ENCODE assay signal across 19 cellular contexts in the genomic region with DNA sequence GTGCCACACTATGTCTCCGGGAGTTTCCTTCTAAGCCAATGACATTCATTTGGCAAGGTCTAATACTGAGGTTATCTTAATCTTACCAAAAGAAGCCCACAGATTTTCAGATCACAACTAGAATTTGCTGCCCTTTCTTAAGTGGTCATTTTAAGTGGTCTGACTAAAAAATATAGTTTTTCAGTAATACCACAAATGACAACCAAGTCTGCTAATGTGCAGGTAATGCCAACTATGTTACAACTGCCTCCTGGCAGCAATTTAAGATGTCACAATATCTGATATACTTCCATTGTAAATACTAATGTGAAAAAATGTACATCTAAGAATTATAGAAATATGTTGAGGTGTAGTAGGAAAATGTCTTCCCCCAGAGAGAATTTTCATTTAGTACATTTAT. TPM values are rescaled to one million over a fixed set of nuclear protein-coding genes. Genes with fewer than 3 reads are reported as not detected.
A peak's percentile ranks its signal among the peaks of the same experiment; 100 is the strongest.
DNase-seq lines count a peak whose midpoint lies in the region; ATAC-seq and TF ChIP-seq lines count a peak whose summit lies in the region.
"Had no signal": no experiment of that assay in that cellular context is flagged by ENCODE, and none has a peak within 500 bp of the region (broad histone marks: within the 10 kb centered on the region; RNA-seq: fewer than 3 reads in every experiment).

No MANE protein-coding gene starts in this region.

- no peak overlapping the region for H2AFZ ChIP-seq in KMS-11 (ENCODE audit: low read depth)
- no peak overlapping the region for H2AFZ ChIP-seq in osteoblast (ENCODE audit: low read length)

- H3K4me1 ChIP-seq in CD4-positive, CD25-positive, alpha-beta regulatory T cell (ENCODE audit: control insufficient read depth, insufficient read depth, low read length, poor library complexity, severe bottlenecking), result no peaks in the 10 kb centered on the region
- peaks cover 58% of the 10 kb centered on the region for H3K4me1 ChIP-seq in KMS-11 (ENCODE audit: low read depth, poor library complexity, severe bottlenecking)
- H3K4me1 ChIP-seq in osteoblast (ENCODE audit: insufficient read depth, low read length), result no peaks in the 10 kb centered on the region
- H3K4me1 ChIP-seq: SJCRH30 had no signal

- no peak overlapping the region for H3K9ac ChIP-seq in KMS-11

- no peak for ATAC-seq in CD4-positive, CD25-positive, alpha-beta regulatory T cell (ENCODE audit: low read depth in 2 of 2)
- ATAC-seq in HG03354 (IDR thresholded peaks at IDR 0.05; ENCODE audit: poor library complexity, severe bottlenecking, unreplicated experiment), result no peak
- ATAC-seq: HCT116 had no signal

- no peak overlapping the region for H3K27ac ChIP-seq in CD4-positive, CD25-positive, alpha-beta regulatory T cell (ENCODE audit: insufficient read depth, low read length, poor library complexity, severe bottlenecking)
- H3K27ac ChIP-seq in KMS-11, result peak overlapping the region; percentile 49
- no peak overlapping the region for H3K27ac ChIP-seq in osteoblast (ENCODE audit: low read depth, low read length)
- H3K27ac ChIP-seq: SJCRH30 had no signal

- peaks cover 11% of the 10 kb centered on the region; the same call in 1 of the 2 replicates for H3K79me2 ChIP-seq in KMS-11 (ENCODE audit: insufficient read depth, low read depth)
- peaks cover 2% of the 10 kb centered on the region for H3K79me2 ChIP-seq in osteoblast (ENCODE audit: insufficient read depth, low read length)

- H3K9me3 Mint-ChIP-seq in CD4-positive, CD25-positive, alpha-beta regulatory T cell, result peaks cover 0 to under 1% (median 0%) of the 10 kb centered on the region in 7 donors
- no peaks in the 10 kb centered on the region for H3K9me3 Mint-ChIP-seq in activated naive CD8-positive, alpha-beta T cell treated with anti-CD3 and anti-CD28 coated beads for 36 hours
- H3K9me3 Mint-ChIP-seq: CD4-positive, alpha-beta T cell had no signal

- no peak for DNase-seq in CD4-positive, CD25-positive, alpha-beta regulatory T cell
- no peak for DNase-seq in activated naive CD8-positive, alpha-beta T cell treated with anti-CD3 and anti-CD28 coated beads for 36 hours
- DNase-seq in osteoblast (ENCODE audit: insufficient read length, low spot score, missing footprints) (peak; percentile 56), MV-4-11 (lab: John Stamatoyannopoulos, UW) (no peak), DMS153 treated with DMSO at 0.1 percent for 48 hours (lab: John Stamatoyannopoulos, UW; ENCODE audit: unreplicated experiment) (no peak)
- DNase-seq: CD4-positive, alpha-beta T cell; COR-L47; DMS 273 treated with DMSO at 0.1 percent for 48 hours; GOT3; KG1; NCI-H1694; NCI-H2081 treated with DMSO at 0.1 percent for 48 hours; NCI-H446; NCI-H526; OCI-M1; SJCRH30 had no signal

- H3K4me3 ChIP-seq in CD4-positive, CD25-positive, alpha-beta regulatory T cell (ENCODE audit: low read depth, low read length), result no peak overlapping the region
- H3K4me3 ChIP-seq in KMS-11 (IDR thresholded peaks at IDR 0.05; ENCODE audit: insufficient read depth, low read depth, low read length) (no peak overlapping the region), osteoblast (ENCODE audit: insufficient read depth, low read length) (no peak overlapping the region)
- H3K4me3 ChIP-seq: SJCRH30 had no signal

- H3K36me3 Mint-ChIP-seq in CD4-positive, CD25-positive, alpha-beta regulatory T cell, result peaks cover 31% of the 10 kb centered on the region
- peaks cover 35% of the 10 kb centered on the region for H3K36me3 Mint-ChIP-seq in activated naive CD8-positive, alpha-beta T cell treated with anti-CD3 and anti-CD28 coated beads for 36 hours

- H3K4me1 Mint-ChIP-seq in CD4-positive, CD25-positive, alpha-beta regulatory T cell, result peaks cover 12 to 27% (median 18%) of the 10 kb centered on the region in 4 donors
- peaks cover 29% of the 10 kb centered on the region for H3K4me1 Mint-ChIP-seq in activated naive CD8-positive, alpha-beta T cell treated with anti-CD3 and anti-CD28 coated beads for 36 hours

- peaks cover 14% of the 10 kb centered on the region for H3K36me3 ChIP-seq in CD4-positive, CD25-positive, alpha-beta regulatory T cell (ENCODE audit: control insufficient read depth, insufficient read depth, low read length)
- no peaks in the 10 kb centered on the region for H3K36me3 ChIP-seq in KMS-11 (ENCODE audit: insufficient read depth)
- no peaks in the 10 kb centered on the region for H3K36me3 ChIP-seq in osteoblast (ENCODE audit: insufficient read depth, low read length)

- H3K27me3 Mint-ChIP-seq in CD4-positive, CD25-positive, alpha-beta regulatory T cell, result no peaks in the 10 kb centered on the region
- H3K27me3 Mint-ChIP-seq in activated naive CD8-positive, alpha-beta T cell treated with anti-CD3 and anti-CD28 coated beads for 36 hours, result no peaks in the 10 kb centered on the region
- H3K27me3 Mint-ChIP-seq: CD4-positive, alpha-beta T cell had no signal

- H3K4me2 ChIP-seq in KMS-11 (peak overlapping the region; percentile 50), osteoblast (ENCODE audit: insufficient read depth, low read length) (no peak overlapping the region)

- H3K27ac Mint-ChIP-seq in CD4-positive, CD25-positive, alpha-beta regulatory T cell, result peak overlapping the region; percentile 9 to 91 (median 52)
- peak overlapping the region; percentile 48 for H3K27ac Mint-ChIP-seq in activated naive CD8-positive, alpha-beta T cell treated with anti-CD3 and anti-CD28 coated beads for 36 hours
- H3K27ac Mint-ChIP-seq: CD4-positive, alpha-beta T cell had no signal

- H4K20me1 ChIP-seq in KMS-11 (ENCODE audit: insufficient read depth), result no peaks in the 10 kb centered on the region
- no peaks in the 10 kb centered on the region for H4K20me1 ChIP-seq in osteoblast (ENCODE audit: insufficient read depth, low read length)

- TF ChIP-seq CTCF in KMS-11 (conservative IDR thresholded peaks at IDR 0.05; ENCODE audit: low read depth, low read length) (no peak), osteoblast (IDR thresholded peaks at IDR 0.05; ENCODE audit: extremely low read depth, low read depth, low read length) (no peak)

- no peaks in the 10 kb centered on the region for H3K27me3 ChIP-seq in CD4-positive, CD25-positive, alpha-beta regulatory T cell (ENCODE audit: control insufficient read depth, insufficient read depth, low read length)
- H3K27me3 ChIP-seq in KMS-11 (ENCODE audit: insufficient read depth, low read depth) (no peaks in the 10 kb centered on the region), osteoblast (ENCODE audit: insufficient read depth, low read length) (no peaks in the 10 kb centered on the region)
- H3K27me3 ChIP-seq: SJCRH30 had no signal

- no peak overlapping the region for H3K4me3 Mint-ChIP-seq in CD4-positive, CD25-positive, alpha-beta regulatory T cell
- H3K4me3 Mint-ChIP-seq in activated naive CD8-positive, alpha-beta T cell treated with anti-CD3 and anti-CD28 coated beads for 36 hours, result no peak overlapping the region
- H3K4me3 Mint-ChIP-seq: CD4-positive, alpha-beta T cell had no signal

- no peaks in the 10 kb centered on the region for H3K9me3 ChIP-seq in CD4-positive, CD25-positive, alpha-beta regulatory T cell (ENCODE audit: control insufficient read depth in 2 of 2, low read length in 2 of 2)
- no peaks in the 10 kb centered on the region for H3K9me3 ChIP-seq in osteoblast (ENCODE audit: low read depth, low read length)
- H3K9me3 ChIP-seq: SJCRH30 had no signal

RNA-seq across cellular contexts. Expression of gene USP37, which starts 49.3 kb away (rescaled TPM):
- total RNA-seq in CD4-positive, CD25-positive, alpha-beta regulatory T cell, result 30.7 TPM
- polyA plus RNA-seq in CD4-positive, CD25-positive, alpha-beta regulatory T cell, result 10 to 100 TPM in 3 of 4 donors, 1 to 10 TPM in 1; 9.9 to 12.0 (median 11.7) TPM
- 10 to 100 TPM; 29.7 to 31.2 TPM for total RNA-seq in activated naive CD8-positive, alpha-beta T cell treated with anti-CD3 and anti-CD28 coated beads for 36 hours
- 12.4 and 15.2 TPM in 2 replicates for total RNA-seq in osteoblast

RNA-seq across cellular contexts. Expression of gene CNOT9, which starts 49.8 kb away (rescaled TPM):
- 61.0 TPM for total RNA-seq in CD4-positive, CD25-positive, alpha-beta regulatory T cell
- polyA plus RNA-seq in CD4-positive, CD25-positive, alpha-beta regulatory T cell, result 10 to 100 TPM; 15.1 to 27.0 (median 22.3) TPM
- 100 to 1,000 TPM; 129 to 131 TPM for total RNA-seq in activated naive CD8-positive, alpha-beta T cell treated with anti-CD3 and anti-CD28 coated beads for 36 hours
- total RNA-seq in osteoblast, result 47.1 and 50.3 TPM in 2 replicates
